ENCODE assay signal across 23 cellular contexts in genomic region chr18:33959609-33960008, GRCh38.
"Had no signal": no experiment of that assay in that cellular context is flagged by ENCODE, and none has a peak within 500 bp of the region (broad histone marks: within the 10 kb centered on the region; RNA-seq: fewer than 3 reads in every experiment).

No MANE protein-coding gene starts in this region.

- H3K27me3 ChIP-seq: adrenal gland, Peyer's patch, SJCRH30 had no signal

- DNase-seq: activated CD4-positive, alpha-beta memory T cell treated with anti-CD3 and anti-CD28 coated beads for 36 hours; activated CD4-positive, alpha-beta T cell treated with anti-CD3 and anti-CD28 coated beads, Interleukin-2, amount 10 ng/mL, durations not matched to agents 7 days and 5 days; activated CD4-positive, CD25-positive, alpha-beta regulatory T cell; activated CD8-positive, alpha-beta memory T cell treated with anti-CD3 and anti-CD28 coated beads for 24 hours; activated gamma-delta T cell; activated naive CD4-positive, alpha-beta T cell treated with anti-CD3 and anti-CD28 coated beads for 36 hours; activated naive CD8-positive, alpha-beta T cell treated with anti-CD3 and anti-CD28 coated beads, Interleukin-2, amount 10 ng/mL, durations not matched to agents 7 days and 5 days; activated T-cell treated with anti-CD3 and anti-CD28 coated beads, Interleukin-2, amount 50 U/mL, for 48 hours; adrenal gland; anterior cingulate cortex; cerebellar nuclear complex; Kasumi-1; NCI-H1694 treated with DMSO at 0.1 percent for 48 hours; NCI-H2029 treated with DMSO at 0.1 percent for 48 hours; NCI-H524 treated with DMSO at 0.1 percent for 48 hours; Peyer's patch; Right ventricle myocardium superior; SJCRH30; SK-N-SH; T-helper 1 cell had no signal

- H3K4me2 ChIP-seq: SK-N-SH had no signal

- ATAC-seq: activated T-helper 17 cell treated with anti-CD3 and anti-CD28 coated beads, Interleukin-2, amount 50 U/mL, for 72 hours had no signal

- H3K36me3 ChIP-seq: adrenal gland, Peyer's patch, SJCRH30 had no signal

- H3K9ac ChIP-seq: SK-N-SH had no signal

- H3K27ac Mint-ChIP-seq: activated CD4-positive, alpha-beta memory T cell treated with anti-CD3 and anti-CD28 coated beads for 36 hours; activated CD4-positive, alpha-beta T cell treated with anti-CD3 and anti-CD28 coated beads, Interleukin-2, amount 10 ng/mL, durations not matched to agents 7 days and 5 days; activated naive CD4-positive, alpha-beta T cell treated with anti-CD3 and anti-CD28 coated beads for 36 hours; activated naive CD8-positive, alpha-beta T cell treated with anti-CD3 and anti-CD28 coated beads, Interleukin-2, amount 10 ng/mL, durations not matched to agents 7 days and 5 days; activated T-helper 17 cell treated with anti-CD3 and anti-CD28 coated beads, Interleukin-2, amount 50 U/mL, for 72 hours had no signal

- H3K4me3 Mint-ChIP-seq: activated CD4-positive, alpha-beta memory T cell treated with anti-CD3 and anti-CD28 coated beads for 36 hours; activated CD4-positive, alpha-beta T cell treated with anti-CD3 and anti-CD28 coated beads, Interleukin-2, amount 10 ng/mL, durations not matched to agents 7 days and 5 days; activated naive CD4-positive, alpha-beta T cell treated with anti-CD3 and anti-CD28 coated beads for 36 hours; activated naive CD8-positive, alpha-beta T cell treated with anti-CD3 and anti-CD28 coated beads, Interleukin-2, amount 10 ng/mL, durations not matched to agents 7 days and 5 days; activated T-helper 17 cell treated with anti-CD3 and anti-CD28 coated beads, Interleukin-2, amount 50 U/mL, for 72 hours had no signal

- H3K4me3 ChIP-seq: adrenal gland, Peyer's patch, SJCRH30 had no signal

- H3K27me3 Mint-ChIP-seq: activated CD4-positive, alpha-beta memory T cell treated with anti-CD3 and anti-CD28 coated beads for 36 hours; activated CD4-positive, alpha-beta T cell treated with anti-CD3 and anti-CD28 coated beads, Interleukin-2, amount 10 ng/mL, durations not matched to agents 7 days and 5 days; activated naive CD8-positive, alpha-beta T cell treated with anti-CD3 and anti-CD28 coated beads, Interleukin-2, amount 10 ng/mL, durations not matched to agents 7 days and 5 days; activated T-helper 17 cell treated with anti-CD3 and anti-CD28 coated beads, Interleukin-2, amount 50 U/mL, for 72 hours had no signal

- H3K4me1 Mint-ChIP-seq: activated CD4-positive, alpha-beta T cell treated with anti-CD3 and anti-CD28 coated beads, Interleukin-2, amount 10 ng/mL, durations not matched to agents 7 days and 5 days; activated naive CD8-positive, alpha-beta T cell treated with anti-CD3 and anti-CD28 coated beads, Interleukin-2, amount 10 ng/mL, durations not matched to agents 7 days and 5 days; activated T-helper 17 cell treated with anti-CD3 and anti-CD28 coated beads, Interleukin-2, amount 50 U/mL, for 72 hours had no signal

- H3K27ac ChIP-seq: adrenal gland, Peyer's patch, RWPE1, SJCRH30, VCaP had no signal

- H3K36me3 Mint-ChIP-seq: activated CD4-positive, alpha-beta memory T cell treated with anti-CD3 and anti-CD28 coated beads for 36 hours; activated naive CD8-positive, alpha-beta T cell treated with anti-CD3 and anti-CD28 coated beads, Interleukin-2, amount 10 ng/mL, durations not matched to agents 7 days and 5 days had no signal

- H3K4me1 ChIP-seq: adrenal gland, Peyer's patch, SJCRH30 had no signal
